Comparison of ENCODE assay signal across 26 cellular contexts in the genomic region with DNA sequence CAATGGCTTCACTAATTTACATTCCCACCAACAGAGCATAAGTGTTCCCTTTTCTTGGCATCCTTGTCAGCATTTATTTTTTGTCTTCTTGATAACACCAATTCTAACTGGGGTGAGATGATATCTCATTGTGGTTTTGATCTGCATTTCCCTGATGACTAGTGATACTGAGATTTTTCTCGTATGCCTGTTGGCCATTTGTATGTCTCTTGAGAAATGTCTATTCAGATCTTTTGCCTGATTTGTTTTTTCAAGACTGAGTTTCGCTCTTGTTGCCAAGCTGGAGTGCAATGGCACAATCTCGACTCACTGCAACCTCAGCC. TPM values are rescaled to one million over a fixed set of nuclear protein-coding genes. Genes with fewer than 3 reads are reported as not detected.
"Had no signal": no experiment of that assay in that cellular context is flagged by ENCODE, and none has a peak within 500 bp of the region (broad histone marks: within the 10 kb centered on the region; RNA-seq: fewer than 3 reads in every experiment).

No MANE protein-coding gene starts in this region.

- H3K4me3 Mint-ChIP-seq: activated CD4-positive, alpha-beta T cell treated with anti-CD3 and anti-CD28 coated beads, Interleukin-2, amount 10 ng/mL, durations not matched to agents 24 days and 14 days; activated CD8-positive, alpha-beta memory T cell treated with anti-CD3 and anti-CD28 coated beads, Interleukin-2, amount 10 ng/mL, durations not matched to agents 7 days and 5 days; activated naive CD8-positive, alpha-beta T cell treated with anti-CD3 and anti-CD28 coated beads, Interleukin-2, amount 50 U/mL, for 24 hours; activated T-cell treated with anti-CD3 and anti-CD28 coated beads, Interleukin-2, amount 50 U/mL, for 24 hours; central memory CD8-positive, alpha-beta T cell; T-helper 1 cell treated with Interleukin-12 subunit alpha and Interleukin-12 subunit beta and Interleukin-4 antibody, amounts not matched to agents 30 μg/mL and 1 μg/mL, for 36 hours had no signal

- DNase-seq: activated CD4-positive, alpha-beta T cell treated with anti-CD3 and anti-CD28 coated beads, Interleukin-2, amount 10 ng/mL, durations not matched to agents 24 days and 14 days; activated CD4-positive, alpha-beta T cell treated with anti-CD3 and anti-CD28 coated beads, Interleukin-2, amount 50 U/mL, for 48 hours; activated CD4-positive, CD25-positive, alpha-beta regulatory T cell treated with anti-CD3 and anti-CD28 coated beads, Interleukin-2, amount 50 U/mL, for 72 hours; activated CD8-positive, alpha-beta memory T cell treated with anti-CD3 and anti-CD28 coated beads, Interleukin-2, amount 10 ng/mL, durations not matched to agents 7 days and 5 days; activated effector memory CD4-positive, alpha-beta T cell treated with anti-CD3 and anti-CD28 coated beads, Interleukin-2, amount 50 U/mL, for 16 hours; activated naive CD4-positive, alpha-beta T cell treated with Interleukin-2 at 50 U/mL for 16 hours; activated naive CD8-positive, alpha-beta T cell treated with anti-CD3 and anti-CD28 coated beads, Interleukin-2, amount 50 U/mL, for 24 hours; activated T-cell treated with anti-CD3 and anti-CD28 coated beads, Interleukin-2, amount 50 U/mL, for 24 hours; amniotic stem cell; body of pancreas; KG1; NCI-H1092; NCI-H1417; NCI-H1930; NCI-H2171; NCI-H2227 treated with DMSO at 0.1 percent for 48 hours; NCI-H446 treated with DMSO at 0.1 percent for 48 hours; NCI-H526 treated with DMSO at 0.1 percent for 48 hours; NK-92 treated with Interleukin-12 subunit alpha and Interleukin-12 subunit beta, amount 100 ng/mL, for 24 hours; Peyer's patch; SHP77 had no signal

- H3K27me3 ChIP-seq: ascending aorta, body of pancreas, Peyer's patch had no signal

- H3K4me1 ChIP-seq: ascending aorta, body of pancreas, Peyer's patch had no signal

- H3K36me3 ChIP-seq: ascending aorta, Peyer's patch had no signal

- H3K4me1 Mint-ChIP-seq: activated CD4-positive, alpha-beta T cell treated with anti-CD3 and anti-CD28 coated beads, Interleukin-2, amount 10 ng/mL, durations not matched to agents 24 days and 14 days; activated CD8-positive, alpha-beta memory T cell treated with anti-CD3 and anti-CD28 coated beads, Interleukin-2, amount 10 ng/mL, durations not matched to agents 7 days and 5 days; activated naive CD8-positive, alpha-beta T cell treated with anti-CD3 and anti-CD28 coated beads, Interleukin-2, amount 50 U/mL, for 24 hours; central memory CD8-positive, alpha-beta T cell had no signal

- H3K9me3 ChIP-seq: ascending aorta, body of pancreas had no signal

- H3K27ac ChIP-seq: ascending aorta, body of pancreas, Peyer's patch had no signal

- H3K27ac Mint-ChIP-seq: activated CD4-positive, alpha-beta T cell treated with anti-CD3 and anti-CD28 coated beads, Interleukin-2, amount 10 ng/mL, durations not matched to agents 24 days and 14 days; activated CD8-positive, alpha-beta memory T cell treated with anti-CD3 and anti-CD28 coated beads, Interleukin-2, amount 10 ng/mL, durations not matched to agents 7 days and 5 days; activated naive CD4-positive, alpha-beta T cell treated with anti-CD3 and anti-CD28 coated beads, Interleukin-2, amount 50 U/mL, for 72 hours; activated naive CD8-positive, alpha-beta T cell treated with anti-CD3 and anti-CD28 coated beads, Interleukin-2, amount 50 U/mL, for 24 hours; activated T-cell treated with anti-CD3 and anti-CD28 coated beads, Interleukin-2, amount 50 U/mL, for 24 hours; T-helper 1 cell treated with Interleukin-12 subunit alpha and Interleukin-12 subunit beta and Interleukin-4 antibody, amounts not matched to agents 30 μg/mL and 1 μg/mL, for 36 hours had no signal

- H3K36me3 Mint-ChIP-seq: activated CD8-positive, alpha-beta memory T cell treated with anti-CD3 and anti-CD28 coated beads, Interleukin-2, amount 10 ng/mL, durations not matched to agents 7 days and 5 days; activated naive CD4-positive, alpha-beta T cell treated with anti-CD3 and anti-CD28 coated beads, Interleukin-2, amount 50 U/mL, for 72 hours had no signal

- H3K9me3 Mint-ChIP-seq: activated CD4-positive, alpha-beta T cell treated with anti-CD3 and anti-CD28 coated beads, Interleukin-2, amount 10 ng/mL, durations not matched to agents 24 days and 14 days; activated naive CD8-positive, alpha-beta T cell treated with anti-CD3 and anti-CD28 coated beads, Interleukin-2, amount 50 U/mL, for 24 hours; activated T-cell treated with anti-CD3 and anti-CD28 coated beads, Interleukin-2, amount 50 U/mL, for 24 hours; central memory CD8-positive, alpha-beta T cell; T-helper 1 cell treated with Interleukin-12 subunit alpha and Interleukin-12 subunit beta and Interleukin-4 antibody, amounts not matched to agents 30 μg/mL and 1 μg/mL, for 36 hours had no signal

- H3K4me3 ChIP-seq: ascending aorta, body of pancreas, Peyer's patch had no signal

RNA-seq across cellular contexts. Expression of a gene that starts 4.7 kb away (rescaled TPM):
- total RNA-seq: activated CD8-positive, alpha-beta memory T cell treated with anti-CD3 and anti-CD28 coated beads, Interleukin-2, amount 10 ng/mL, durations not matched to agents 7 days and 5 days; ascending aorta; body of pancreas; SK-MEL-5 had no signal

RNA-seq across cellular contexts. Expression of a gene that starts 58.2 kb away (rescaled TPM):
- total RNA-seq: activated CD8-positive, alpha-beta memory T cell treated with anti-CD3 and anti-CD28 coated beads, Interleukin-2, amount 10 ng/mL, durations not matched to agents 7 days and 5 days had no signal
